20 cellular contexts compared by ENCODE assay signal in the genomic region with DNA sequence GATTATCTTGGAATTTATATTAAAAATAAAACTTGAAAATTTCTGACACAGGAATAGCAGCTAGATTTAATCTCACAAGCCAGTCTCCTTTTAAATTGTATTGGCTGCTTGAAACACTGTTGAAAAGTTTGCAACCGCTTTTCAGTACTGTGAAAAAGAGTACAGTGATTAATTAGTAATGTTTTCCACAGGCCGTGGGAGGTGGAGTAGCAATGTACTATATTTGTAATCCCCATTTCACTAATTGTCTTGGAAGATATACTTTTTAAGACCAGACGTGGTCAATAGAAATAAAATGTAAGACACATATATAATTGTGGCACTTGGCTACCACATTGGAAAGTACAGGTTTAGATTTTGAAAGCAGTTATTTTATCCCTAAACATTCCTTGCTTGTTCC. TPM values are rescaled to one million over a fixed set of nuclear protein-coding genes. Genes with fewer than 3 reads are reported as not detected.
"Had no signal": no experiment of that assay in that cellular context is flagged by ENCODE, and none has a peak within 500 bp of the region (broad histone marks: within the 10 kb centered on the region; RNA-seq: fewer than 3 reads in every experiment).

No MANE protein-coding gene starts in this region.

- H3K4me1 Mint-ChIP-seq: activated B cell treated with CpG ODN at 0.5 μM for 24 hours, nephron had no signal

- ATAC-seq: heart left ventricle, left lobe of liver, psoas muscle, right lobe of liver had no signal

- H3K27ac Mint-ChIP-seq: nephron had no signal

- H3K27me3 Mint-ChIP-seq: activated B cell treated with CpG ODN at 0.5 μM for 24 hours had no signal

- H3K4me3 Mint-ChIP-seq: activated B cell treated with CpG ODN at 0.5 μM for 24 hours; nephron; T-helper 1 cell treated with Interleukin-12 subunit alpha and Interleukin-12 subunit beta and Interleukin-4 antibody, amounts not matched to agents 30 μg/mL and 1 μg/mL, for 36 hours had no signal

- DNase-seq: activated B cell treated with CpG ODN at 0.5 μM for 24 hours; activated gamma-delta T cell; adrenal gland; caudate nucleus; cortex of kidney; effector CD8-positive, alpha-beta T cell; heart left ventricle; occipital lobe; psoas muscle; right lobe of liver; spleen; stimulated activated CD4-positive, alpha-beta T cell treated with anti-CD3 and anti-CD28 coated beads, Interleukin-2, amount 100 ng/mL, for 24 hours; stimulated activated CD8-positive, alpha-beta memory T cell treated with anti-CD3 and anti-CD28 coated beads, Interleukin-4, amount 100 ng/mL, for 48 hours; thyroid gland had no signal

- H3K9me3 Mint-ChIP-seq: activated B cell treated with CpG ODN at 0.5 μM for 24 hours; nephron; T-helper 1 cell treated with Interleukin-12 subunit alpha and Interleukin-12 subunit beta and Interleukin-4 antibody, amounts not matched to agents 30 μg/mL and 1 μg/mL, for 36 hours had no signal

RNA-seq across cellular contexts. Expression of a gene that starts 40.8 kb away (rescaled TPM):
- total RNA-seq: adrenal gland, fibroblast of lung, frontal cortex, heart left ventricle, left lobe of liver, mucosa of gallbladder, occipital lobe, right lobe of liver, spleen had no signal
